ENCODE assay signal across 24 cellular contexts in the genomic region with DNA sequence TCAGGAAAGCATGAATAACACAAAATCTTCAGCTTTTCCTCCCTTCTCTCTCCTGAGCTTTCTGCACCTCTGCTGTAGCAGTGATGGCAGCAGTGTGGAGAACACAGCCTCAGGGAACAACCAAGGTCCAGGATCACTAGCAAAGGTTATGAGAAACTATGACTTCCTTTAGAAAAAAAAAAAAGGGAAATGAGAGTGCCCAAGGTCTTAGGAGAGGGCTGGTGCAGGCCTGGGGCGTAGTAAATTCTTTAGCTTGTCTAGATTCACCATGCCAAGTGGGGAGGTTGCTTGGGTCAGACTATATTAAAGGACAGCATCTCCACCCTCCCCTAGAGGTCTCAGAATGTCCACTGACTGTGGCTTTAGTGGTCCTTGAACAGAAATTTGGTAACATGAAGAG. TPM values are rescaled to one million over a fixed set of nuclear protein-coding genes. Genes with fewer than 3 reads are reported as not detected.
DNase-seq lines count a peak whose midpoint lies in the region; ATAC-seq and FAIRE-seq lines count a peak whose summit lies in the region.
"Had no signal": no experiment of that assay in that cellular context is flagged by ENCODE, and none has a peak within 500 bp of the region (broad histone marks: within the 10 kb centered on the region; RNA-seq: fewer than 3 reads in every experiment).

No MANE protein-coding gene starts in this region.

- H3K27me3 Mint-ChIP-seq in naive B cell, result no peaks in the 10 kb centered on the region
- H3K27me3 Mint-ChIP-seq in activated naive CD4-positive, alpha-beta T cell treated with anti-CD3 and anti-CD28 coated beads, Interleukin-2, amount 10 ng/mL, durations not matched to agents 7 days and 5 days, result no peaks in the 10 kb centered on the region

- no peak overlapping the region for H3K4me3 Mint-ChIP-seq in naive B cell
- no peak overlapping the region for H3K4me3 Mint-ChIP-seq in activated naive CD4-positive, alpha-beta T cell treated with anti-CD3 and anti-CD28 coated beads, Interleukin-2, amount 10 ng/mL, durations not matched to agents 7 days and 5 days
- H3K4me3 Mint-ChIP-seq: CD8-positive, alpha-beta T cell had no signal

- CTCF ChIA-PET in activated naive CD4-positive, alpha-beta T cell treated with anti-CD3 and anti-CD28 coated beads, Interleukin-2, amount 10 ng/mL, durations not matched to agents 7 days and 5 days (lab: Charles Lee), result interaction anchor here (0.7 kb wide), 1 partner anchor 173 kb away, joined by 3 read pairs; no protein-coding TSS in a partner anchor

- no peaks in the 10 kb centered on the region for H3K4me1 ChIP-seq in small intestine (ENCODE audit: control insufficient read depth in 2 of 2, insufficient read depth in 1 of 2, low read depth in 1 of 2, low read length in 1 of 2)
- H3K4me1 ChIP-seq: BLaER1 had no signal

- peaks cover 10 to 11% of the 10 kb centered on the region in 2 donors for H3K36me3 Mint-ChIP-seq in naive B cell
- H3K36me3 Mint-ChIP-seq in activated naive CD4-positive, alpha-beta T cell treated with anti-CD3 and anti-CD28 coated beads, Interleukin-2, amount 10 ng/mL, durations not matched to agents 7 days and 5 days, result no peaks in the 10 kb centered on the region

- H3K36me3 ChIP-seq in small intestine (ENCODE audit: control insufficient read depth in 2 of 2, insufficient read depth in 2 of 2, low read length in 2 of 2), result no peaks in the 10 kb centered on the region

- H3K4me1 Mint-ChIP-seq in naive B cell, result peaks cover 8 to 20% (median 15%) of the 10 kb centered on the region in 3 donors
- no peaks in the 10 kb centered on the region for H3K4me1 Mint-ChIP-seq in activated naive CD4-positive, alpha-beta T cell treated with anti-CD3 and anti-CD28 coated beads, Interleukin-2, amount 10 ng/mL, durations not matched to agents 7 days and 5 days

- H3K27me3 ChIP-seq in small intestine (ENCODE audit: control insufficient read depth in 2 of 2, insufficient read depth in 2 of 2, low read length in 2 of 2), result no peaks in the 10 kb centered on the region
- H3K27me3 ChIP-seq: BLaER1 had no signal

- H3K9me3 Mint-ChIP-seq in naive B cell, result no peaks in the 10 kb centered on the region
- no peaks in the 10 kb centered on the region for H3K9me3 Mint-ChIP-seq in activated naive CD4-positive, alpha-beta T cell treated with anti-CD3 and anti-CD28 coated beads, Interleukin-2, amount 10 ng/mL, durations not matched to agents 7 days and 5 days
- H3K9me3 Mint-ChIP-seq: CD8-positive, alpha-beta T cell had no signal

- ATAC-seq in naive B cell (ENCODE audit: low read depth in 2 of 2) (peak; percentile 34 to 61), GM21381 (IDR thresholded peaks at IDR 0.05; ENCODE audit: unreplicated experiment) (no peak)
- ATAC-seq: CD8-positive, alpha-beta T cell; HCT116; Panc1 had no signal

- no peak overlapping the region for H3K4me3 ChIP-seq in small intestine (ENCODE audit: low read depth in 1 of 2, low read length in 2 of 2)
- H3K4me3 ChIP-seq: BLaER1, SK-N-MC had no signal

- H3K27ac ChIP-seq in small intestine (ENCODE audit: low read depth in 1 of 2, low read length in 1 of 2), result no peak overlapping the region
- H3K27ac ChIP-seq: 22Rv1, BLaER1, KMS-11, SK-N-MC had no signal

- no peaks in the 10 kb centered on the region for H3K9me3 ChIP-seq in small intestine (ENCODE audit: control insufficient read depth, low read depth)
- H3K9me3 ChIP-seq: BLaER1 had no signal

- DNase-seq in SIG-M5 treated with dmso at 0.1 percent for 504 hours (lab: John Stamatoyannopoulos, UW; ENCODE audit: unreplicated experiment) (peak; percentile 11), SIG-M5 (lab: John Stamatoyannopoulos, UW) (no peak), RPMI8226 (peak; percentile 29), naive B cell (no peak), retina (no peak), small intestine (no peak)
- no peak for DNase-seq in activated naive CD4-positive, alpha-beta T cell treated with anti-CD3 and anti-CD28 coated beads, Interleukin-2, amount 10 ng/mL, durations not matched to agents 7 days and 5 days
- DNase-seq: ACHN; CD8-positive, alpha-beta T cell; DND-41; IMR-90; NCI-H1417 treated with DMSO at 0.1 percent for 48 hours; NCI-H187 treated with DMSO at 0.1 percent for 48 hours; NCI-H2107; NCI-H446 treated with DMSO at 0.1 percent for 48 hours; NCI-H526 treated with DMSO at 0.1 percent for 48 hours had no signal

- 90 to 100% (median 95%) methylated on average over 1 of the region's 1 CpG for WGBS in small intestine, 3 donors

- FAIRE-seq in small intestine (lab: Jason Lieb, UNC), result no peak
- FAIRE-seq: H1 had no signal

- H3K27ac Mint-ChIP-seq in naive B cell, result no peak overlapping the region
- no peak overlapping the region for H3K27ac Mint-ChIP-seq in activated naive CD4-positive, alpha-beta T cell treated with anti-CD3 and anti-CD28 coated beads, Interleukin-2, amount 10 ng/mL, durations not matched to agents 7 days and 5 days
- H3K27ac Mint-ChIP-seq: CD8-positive, alpha-beta T cell had no signal

RNA-seq across cellular contexts. Expression of a gene that starts 40.4 kb away (rescaled TPM):
- polyA plus RNA-seq in naive B cell (ENCODE audit: low read depth in 6 of 6), result 100 to 1,000 TPM in 1 of 6 donors, 10 to 100 TPM in 5; 40.2 to 102 (median 85.7) TPM
- polyA plus RNA-seq in small intestine, result 10 to 100 TPM; 42.7 to 78.4 (median 57.5) TPM

RNA-seq across cellular contexts. Expression of a gene that starts 46.4 kb away (rescaled TPM):
- 100 to 1,000 TPM in 2 of 6 donors, 10 to 100 TPM in 4; 70.9 to 101 (median 84.8) TPM for polyA plus RNA-seq in naive B cell (ENCODE audit: low read depth in 6 of 6)
- 100 to 1,000 TPM in 2 of 3 donors, 10 to 100 TPM in 1; 71.8 to 111 (median 108) TPM for polyA plus RNA-seq in small intestine

RNA-seq across cellular contexts. Expression of a gene that starts 54.9 kb away (rescaled TPM):
- polyA plus RNA-seq in naive B cell (ENCODE audit: low read depth in 6 of 6) (under 1 TPM in 2 of 6 donors, not detected in 4; 0.14 to 0.15 TPM), small intestine (under 1 TPM; 0.18 to 0.27 (median 0.22) TPM)
- polyA plus RNA-seq: IMR-90 had no signal

Comparison
In these comparisons a context has a peak if more than half of its experiments do, and no peak if none do; other contexts are left out.
1. DNase-seq: peak in SIG-M5 treated with dmso at 0.1 percent for 504 hours (single experiment) and RPMI8226 (single experiment); none in SIG-M5 (single experiment), naive B cell (single experiment), activated naive CD4-positive, alpha-beta T cell treated with anti-CD3 and anti-CD28 coated beads, Interleukin-2, amount 10 ng/mL, durations not matched to agents 7 days and 5 days (single experiment), retina (single experiment) and small intestine (single experiment).